In the genomic region with DNA sequence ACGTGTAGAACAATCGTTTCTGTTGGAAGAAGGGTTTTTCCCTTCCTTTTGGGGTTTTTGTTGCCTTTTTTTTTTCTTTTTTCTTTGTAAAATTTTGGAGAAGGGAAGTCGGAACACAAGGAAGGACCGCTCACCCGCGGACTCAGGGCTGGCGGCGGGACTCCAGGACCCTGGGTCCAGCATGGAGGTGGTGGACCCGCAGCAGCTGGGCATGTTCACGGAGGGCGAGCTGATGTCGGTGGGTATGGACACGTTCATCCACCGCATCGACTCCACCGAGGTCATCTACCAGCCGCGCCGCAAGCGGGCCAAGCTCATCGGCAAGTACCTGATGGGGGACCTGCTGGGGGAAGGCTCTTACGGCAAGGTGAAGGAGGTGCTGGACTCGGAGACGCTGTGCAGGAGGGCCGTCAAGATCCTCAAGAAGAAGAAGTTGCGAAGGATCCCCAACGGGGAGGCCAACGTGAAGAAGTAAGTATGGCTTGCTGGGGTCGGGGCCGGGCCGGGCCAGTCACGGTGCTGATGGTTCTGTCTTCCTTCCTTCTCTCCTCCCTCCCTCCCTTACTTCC, we compare ENCODE assay signal across 1 cellular context.
TF ChIP-seq lines count a peak whose summit lies in the region.

No MANE protein-coding gene starts in this region.

TF ChIP-seq in K562, 482 proteins besides CTCF, POLR2A, EP300 and RAD21 (continued from another document):
- TF ChIP-seq, protein P1, sequence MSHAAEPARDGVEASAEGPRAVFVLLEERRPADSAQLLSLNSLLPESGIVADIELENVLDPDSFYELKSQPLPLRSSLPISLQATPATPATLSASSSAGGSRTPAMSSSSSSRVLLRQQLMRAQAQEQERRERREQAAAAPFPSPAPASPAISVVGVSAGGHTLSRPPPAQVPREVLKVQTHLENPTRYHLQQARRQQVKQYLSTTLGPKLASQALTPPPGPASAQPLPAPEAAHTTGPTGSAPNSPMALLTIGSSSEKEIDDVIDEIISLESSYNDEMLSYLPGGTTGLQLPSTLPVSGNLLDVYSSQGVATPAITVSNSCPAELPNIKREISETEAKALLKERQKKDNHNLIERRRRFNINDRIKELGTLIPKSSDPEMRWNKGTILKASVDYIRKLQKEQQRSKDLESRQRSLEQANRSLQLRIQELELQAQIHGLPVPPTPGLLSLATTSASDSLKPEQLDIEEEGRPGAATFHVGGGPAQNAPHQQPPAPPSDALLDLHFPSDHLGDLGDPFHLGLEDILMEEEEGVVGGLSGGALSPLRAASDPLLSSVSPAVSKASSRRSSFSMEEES (CRISPR knock-in tag; IDR thresholded peaks at IDR 0.05), result no peak
- no peak for TF ChIP-seq SAFB (IDR thresholded peaks at IDR 0.05; ENCODE audit: borderline replicate concordance, low read depth, low read length)
- no peak for TF ChIP-seq TARDBP (IDR thresholded peaks at IDR 0.05)
